19 cellular contexts compared by ENCODE assay signal in genomic region chr10:103882285-103883007, GRCh38. TPM values are rescaled to one million over a fixed set of nuclear protein-coding genes. Genes with fewer than 3 reads are reported as not detected.
A peak's percentile ranks its signal among the peaks of the same experiment; 100 is the strongest.
DNase-seq lines count a peak whose midpoint lies in the region; ATAC-seq and TF ChIP-seq lines count a peak whose summit lies in the region.
"Had no signal": no experiment of that assay in that cellular context is flagged by ENCODE, and none has a peak within 500 bp of the region (broad histone marks: within the 10 kb centered on the region; RNA-seq: fewer than 3 reads in every experiment).

No MANE protein-coding gene starts in this region.

- H3K4me3 ChIP-seq in mammary epithelial cell (replicated peaks in 1 of 3; ENCODE audit: insufficient read depth in 1 of 3, low read depth in 2 of 3, low read length in 3 of 3) (no peak overlapping the region), skin epidermis (no peak overlapping the region)

- 42% methylated on average over 6 of the region's 8 CpGs for WGBS in mammary epithelial cell (ENCODE audit: low coverage, missing lambda C conversion rate)

- no peak for TF ChIP-seq CTCF in RWPE1 (conservative IDR thresholded peaks at IDR 0.05; ENCODE audit: low read depth)
- no peak for TF ChIP-seq CTCF in mammary epithelial cell (conservative IDR thresholded peaks at IDR 0.05 in 1 of 2, IDR thresholded peaks at IDR 0.05 in 1 of 2; ENCODE audit: extremely low read depth in 1 of 2, insufficient read depth in 1 of 2, low read depth in 1 of 2, low read length in 2 of 2)

- H3K4me2 ChIP-seq in mammary epithelial cell (ENCODE audit: insufficient read depth, low read depth, low read length), result peak overlapping the region; percentile 10

- H3K4me1 ChIP-seq in mammary epithelial cell (ENCODE audit: insufficient read depth, low read length), result peaks cover 68% of the 10 kb centered on the region

- peak overlapping the region; percentile 96 for H3K27ac ChIP-seq in RWPE1
- peak overlapping the region; percentile 98 for H3K27ac ChIP-seq in mammary epithelial cell (ENCODE audit: insufficient read depth, low read depth, low read length)
- H3K27ac ChIP-seq in skin epidermis, result peak overlapping the region in 16 of 21 experiments; percentile 28 to 73 (median 54)

- intact Hi-C loops in mammary epithelial cell (cut with micrococcal nuclease), result loop anchor here (5.0 kb wide), 3 partner anchors 80 to 390 kb away; partner anchors contain the start of gene NEURL1
- intact Hi-C loops in left cardiac atrium (cut with DNase I), result no loop called here
- intact Hi-C loops in activated naive CD4-positive, alpha-beta T cell treated with anti-CD3 and anti-CD28 coated beads for 36 hours (cut with micrococcal nuclease), result no loop called here

- no peaks in the 10 kb centered on the region for H3K27me3 ChIP-seq in mammary epithelial cell (ENCODE audit: insufficient read depth, low read length)

- POLR2A ChIA-PET in RWPE1 (lab: Yijun Ruan, JAX; ENCODE audit: low non-redundant PET), result interaction anchor here (1.2 to 2.1 kb wide), 2 partner anchors 11 to 27 kb away, joined by 4 to 8 read pairs; partner anchors contain the start of gene SH3PXD2A
- POLR2A ChIA-PET in activated CD4-positive, alpha-beta T cell treated with anti-CD3 and anti-CD28 coated beads, Interleukin-2, amount 10 ng/mL, durations not matched to agents 7 days and 5 days (lab: Charles Lee), result no interaction called here

- CTCF ChIA-PET in RWPE1 (lab: Yijun Ruan, JAX) (interaction anchor here (0.6 to 2.4 kb wide), 3 partner anchors 10 to 284 kb away, joined by 3 to 10 read pairs (median 4); no protein-coding TSS in a partner anchor), mammary epithelial cell (lab: Charles Lee; ENCODE audit: low non-redundant PET) (interaction anchor here (0.6 kb wide), 1 partner anchor 283 kb away, joined by 4 read pairs; no protein-coding TSS in a partner anchor)
- CTCF ChIA-PET in activated naive CD4-positive, alpha-beta T cell treated with anti-CD3 and anti-CD28 coated beads for 36 hours (lab: Charles Lee), result interaction anchor here (0.5 to 0.6 kb wide), 2 partner anchors 19 to 316 kb away, joined by 3 to 5 read pairs; no protein-coding TSS in a partner anchor
- CTCF ChIA-PET in activated CD4-positive, alpha-beta T cell treated with anti-CD3 and anti-CD28 coated beads, Interleukin-2, amount 10 ng/mL, durations not matched to agents 7 days and 5 days (lab: Charles Lee), result interaction anchor here (1.3 to 1.5 kb wide), 2 partner anchors 19 to 169 kb away, joined by 3 to 4 read pairs; no protein-coding TSS in a partner anchor

- H3K4me1 Mint-ChIP-seq in activated naive CD4-positive, alpha-beta T cell treated with anti-CD3 and anti-CD28 coated beads for 36 hours (ENCODE audit: low read depth), result no peaks in the 10 kb centered on the region
- peaks cover 3% of the 10 kb centered on the region for H3K4me1 Mint-ChIP-seq in activated CD4-positive, alpha-beta T cell treated with anti-CD3 and anti-CD28 coated beads, Interleukin-2, amount 10 ng/mL, durations not matched to agents 7 days and 5 days
- H3K4me1 Mint-ChIP-seq: activated T-helper 17 cell treated with anti-CD3 and anti-CD28 coated beads, Interleukin-2, amount 50 U/mL, for 72 hours; CD14-positive monocyte; IgD-negative memory B cell had no signal

- H3K79me2 ChIP-seq in mammary epithelial cell (ENCODE audit: insufficient read depth, low read length), result peaks cover 6% of the 10 kb centered on the region

- H3K4me3 Mint-ChIP-seq in activated naive CD4-positive, alpha-beta T cell treated with anti-CD3 and anti-CD28 coated beads for 36 hours, result no peak overlapping the region
- no peak overlapping the region for H3K4me3 Mint-ChIP-seq in activated CD4-positive, alpha-beta T cell treated with anti-CD3 and anti-CD28 coated beads, Interleukin-2, amount 10 ng/mL, durations not matched to agents 7 days and 5 days
- H3K4me3 Mint-ChIP-seq: activated naive CD8-positive, alpha-beta T cell; activated T-helper 17 cell treated with anti-CD3 and anti-CD28 coated beads, Interleukin-2, amount 50 U/mL, for 72 hours; CD14-positive monocyte; IgD-negative memory B cell; WTC11 had no signal

- H3K36me3 Mint-ChIP-seq in activated naive CD4-positive, alpha-beta T cell treated with anti-CD3 and anti-CD28 coated beads for 36 hours (ENCODE audit: low read depth), result peaks cover 35% of the 10 kb centered on the region
- peaks cover 60% of the 10 kb centered on the region for H3K36me3 Mint-ChIP-seq in activated CD4-positive, alpha-beta T cell treated with anti-CD3 and anti-CD28 coated beads, Interleukin-2, amount 10 ng/mL, durations not matched to agents 7 days and 5 days (ENCODE audit: low read depth)

- dilution Hi-C loops in mammary epithelial cell (cut with HindIII; ENCODE audit: low sequenced_read_pairs), result no loop called here

- DNase-seq in RWPE1 (ENCODE audit: low spot score), result no peak
- DNase-seq in mammary epithelial cell, result no peak
- DNase-seq in left cardiac atrium, result no peak
- no peak for DNase-seq in activated naive CD4-positive, alpha-beta T cell treated with anti-CD3 and anti-CD28 coated beads for 36 hours
- no peak for DNase-seq in NCI-H2029 (lab: John Stamatoyannopoulos, UW)
- DNase-seq in activated CD4-positive, alpha-beta T cell treated with anti-CD3 and anti-CD28 coated beads, Interleukin-2, amount 10 ng/mL, durations not matched to agents 7 days and 5 days, result no peak
- DNase-seq: activated CD4-positive, alpha-beta T cell treated with anti-CD3 and anti-CD28 coated beads, Interleukin-2, amount 50 U/mL, for 4 hours; activated CD8-positive, alpha-beta memory T cell treated with anti-CD3 and anti-CD28 coated beads, Interleukin-2, amount 50 U/mL, for 48 hours; kidney; NCI-H226; NCI-H748 treated with DMSO at 0.1 percent for 48 hours; T1000 had no signal

- in situ Hi-C loops in mammary epithelial cell (cut with MboI; ENCODE audit: low sequenced_read_pairs in 2 of 2), result loop anchor here in 1 of 2 donors (5.0 to 25.0 kb wide), 2 partner anchors 165 to 330 kb away; no protein-coding TSS in a partner anchor

- no peaks in the 10 kb centered on the region for H3K9me3 Mint-ChIP-seq in activated naive CD4-positive, alpha-beta T cell treated with anti-CD3 and anti-CD28 coated beads for 36 hours
- H3K9me3 Mint-ChIP-seq in activated CD4-positive, alpha-beta T cell treated with anti-CD3 and anti-CD28 coated beads, Interleukin-2, amount 10 ng/mL, durations not matched to agents 7 days and 5 days, result no peaks in the 10 kb centered on the region
- H3K9me3 Mint-ChIP-seq: activated T-helper 17 cell treated with anti-CD3 and anti-CD28 coated beads, Interleukin-2, amount 50 U/mL, for 72 hours; CD14-positive monocyte; IgD-negative memory B cell; WTC11 had no signal

- peak; percentile 15 to 17 for ATAC-seq in left cardiac atrium
- ATAC-seq: activated T-helper 17 cell treated with anti-CD3 and anti-CD28 coated beads, Interleukin-2, amount 50 U/mL, for 72 hours; WTC11 had no signal

- peak overlapping the region; percentile 93 for H3K9ac ChIP-seq in mammary epithelial cell (ENCODE audit: insufficient read depth, low read length)

- no peaks in the 10 kb centered on the region for H4K20me1 ChIP-seq in mammary epithelial cell (ENCODE audit: insufficient read depth, low read length)

- H3K27me3 Mint-ChIP-seq in activated naive CD4-positive, alpha-beta T cell treated with anti-CD3 and anti-CD28 coated beads for 36 hours (ENCODE audit: low read depth), result no peaks in the 10 kb centered on the region
- H3K27me3 Mint-ChIP-seq in activated CD4-positive, alpha-beta T cell treated with anti-CD3 and anti-CD28 coated beads, Interleukin-2, amount 10 ng/mL, durations not matched to agents 7 days and 5 days, result no peaks in the 10 kb centered on the region
- H3K27me3 Mint-ChIP-seq: activated naive CD8-positive, alpha-beta T cell; activated T-helper 17 cell treated with anti-CD3 and anti-CD28 coated beads, Interleukin-2, amount 50 U/mL, for 72 hours; IgD-negative memory B cell; progenitor cell of endocrine pancreas had no signal

- peaks cover 4% of the 10 kb centered on the region for H3K36me3 ChIP-seq in mammary epithelial cell (ENCODE audit: insufficient read depth, low read length)

- TSS peak; percentile 94 for BruUV-seq in mammary epithelial cell (replicated peaks; lab: Mats Ljungman, UMichigan)

- no peaks in the 10 kb centered on the region for H3K9me3 ChIP-seq in mammary epithelial cell (replicated peaks; ENCODE audit: insufficient read depth, low read length)

- H2AFZ ChIP-seq in mammary epithelial cell (ENCODE audit: low read depth, low read length), result no peak overlapping the region

- no peak overlapping the region for H3K27ac Mint-ChIP-seq in activated naive CD4-positive, alpha-beta T cell treated with anti-CD3 and anti-CD28 coated beads for 36 hours
- no peak overlapping the region for H3K27ac Mint-ChIP-seq in activated CD4-positive, alpha-beta T cell treated with anti-CD3 and anti-CD28 coated beads, Interleukin-2, amount 10 ng/mL, durations not matched to agents 7 days and 5 days
- H3K27ac Mint-ChIP-seq: activated naive CD8-positive, alpha-beta T cell; activated T-helper 17 cell treated with anti-CD3 and anti-CD28 coated beads, Interleukin-2, amount 50 U/mL, for 72 hours; CD14-positive monocyte; IgD-negative memory B cell; progenitor cell of endocrine pancreas; WTC11 had no signal

RNA-seq across cellular contexts. Expression of gene SH3PXD2A, which starts 27.1 kb away (rescaled TPM):
- total RNA-seq in mammary epithelial cell (100 to 1,000 TPM in 1 of 2 donors, 10 to 100 TPM in 1; 72.2 to 116 TPM), left cardiac atrium (10 to 100 TPM; 24.6 to 27.7 TPM)
- 35.3 TPM for polyA plus RNA-seq in mammary epithelial cell
- 112 TPM for polyA minus RNA-seq in mammary epithelial cell
- total RNA-seq in activated naive CD4-positive, alpha-beta T cell treated with anti-CD3 and anti-CD28 coated beads for 36 hours, result 1 to 10 TPM; 7.8 to 8.5 TPM
- total RNA-seq in activated CD4-positive, alpha-beta T cell treated with anti-CD3 and anti-CD28 coated beads, Interleukin-2, amount 10 ng/mL, durations not matched to agents 7 days and 5 days, result 10 to 100 TPM; 11.9 to 12.7 TPM

RNA-seq across cellular contexts. Expression of gene STN1, which starts 35.5 kb away (rescaled TPM):
- total RNA-seq in mammary epithelial cell (10 to 100 TPM; 42.6 to 65.0 TPM), left cardiac atrium (10 to 100 TPM; 26.7 to 28.5 TPM)
- 50.1 TPM for polyA plus RNA-seq in mammary epithelial cell
- 25.7 TPM for polyA minus RNA-seq in mammary epithelial cell
- 10 to 100 TPM; 53.3 to 54.8 TPM for total RNA-seq in activated naive CD4-positive, alpha-beta T cell treated with anti-CD3 and anti-CD28 coated beads for 36 hours
- total RNA-seq in activated CD4-positive, alpha-beta T cell treated with anti-CD3 and anti-CD28 coated beads, Interleukin-2, amount 10 ng/mL, durations not matched to agents 7 days and 5 days, result 10 to 100 TPM; 46.5 to 50.9 TPM
